Comparison of ENCODE assay signal across 30 cellular contexts in the genomic region with DNA sequence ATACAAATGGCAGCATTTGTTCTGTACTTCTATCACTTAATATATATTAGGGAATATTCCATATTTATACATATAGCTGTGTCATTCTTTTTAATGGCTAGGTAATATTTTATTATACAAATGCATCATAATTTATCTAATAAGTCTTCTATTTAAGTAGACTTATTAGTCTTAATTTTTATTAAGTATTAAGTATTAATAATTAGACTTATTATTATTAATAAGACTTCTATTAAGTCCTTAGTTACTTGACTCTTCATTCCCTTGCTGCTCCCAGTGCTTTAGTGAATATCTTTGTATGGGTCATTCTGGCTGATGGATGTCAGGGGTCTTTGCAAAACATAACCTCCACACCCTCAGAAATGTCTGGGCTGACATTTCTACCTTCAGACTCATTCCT. TPM values are rescaled to one million over a fixed set of nuclear protein-coding genes. Genes with fewer than 3 reads are reported as not detected.
"Had no signal": no experiment of that assay in that cellular context is flagged by ENCODE, and none has a peak within 500 bp of the region (broad histone marks: within the 10 kb centered on the region; RNA-seq: fewer than 3 reads in every experiment).

No MANE protein-coding gene starts in this region.

- H3K27me3 ChIP-seq: gastrocnemius medialis had no signal

- DNase-seq: colonic mucosa; cortex of kidney; effector CD8-positive, alpha-beta T cell; effector memory CD8-positive, alpha-beta T cell; endodermal cell; erythroblast; esophagus squamous epithelium; foreskin fibroblast; foreskin melanocyte; gastrocnemius medialis; glutamatergic neuron; head of caudate nucleus; heart right ventricle; hippocampal formation; left cardiac atrium; left lung; left ventricle myocardium superior; lower lobe of right lung; mesenchymal stem cell; mucosa of descending colon; naive B cell had no signal

- H3K27ac ChIP-seq: colonic mucosa, epithelial cell of prostate, esophagus squamous epithelium, gastrocnemius medialis, heart right ventricle, left lung, lower lobe of right lung had no signal

- FAIRE-seq: endometrium, islet of Langerhans, keratinocyte had no signal

- H3K36me3 ChIP-seq: colonic mucosa, esophagus squamous epithelium, gastrocnemius medialis, heart right ventricle, left lung, lower lobe of right lung had no signal

- H3K4me3 ChIP-seq: colonic mucosa, esophagus squamous epithelium, gastrocnemius medialis, heart right ventricle, left lung, lower lobe of right lung, mucosa of descending colon had no signal

- H3K4me1 ChIP-seq: colonic mucosa, left lung had no signal

- ATAC-seq: effector memory CD8-positive, alpha-beta T cell; esophagus mucosa; gastrocnemius medialis; heart right ventricle; left cardiac atrium; left lung; left ventricle myocardium superior; lower lobe of right lung; mucosa of descending colon had no signal

- H3K9me3 ChIP-seq: colonic mucosa, esophagus squamous epithelium, gastrocnemius medialis, heart right ventricle, left lung, lower lobe of right lung, mucosa of descending colon had no signal

RNA-seq across cellular contexts. Expression of gene EN1, which starts 35.9 kb away (rescaled TPM):
- total RNA-seq: colonic mucosa, dermis microvascular lymphatic vessel endothelial cell, endodermal cell, esophagus squamous epithelium, glomerular endothelial cell, kidney epithelial cell, left cardiac atrium, left lung, left ventricle myocardium superior, lung microvascular endothelial cell, mucosa of descending colon had no signal
- polyA plus RNA-seq: heart right ventricle had no signal
